Comparison of ENCODE assay signal across 26 cellular contexts in genomic region chr2:18842836-18843235, GRCh38.
"Had no signal": no experiment of that assay in that cellular context is flagged by ENCODE, and none has a peak within 500 bp of the region (broad histone marks: within the 10 kb centered on the region; RNA-seq: fewer than 3 reads in every experiment).

No MANE protein-coding gene starts in this region.

- H3K9me3 ChIP-seq: neutrophil, pancreas, prostate gland, right atrium auricular region, spleen, stomach, thoracic aorta, thyroid gland, tibial nerve, upper lobe of left lung, vagina had no signal

- H3K36me3 ChIP-seq: neutrophil, pancreas, prostate gland, right atrium auricular region, spleen, stomach, thoracic aorta, thyroid gland, tibial nerve, upper lobe of left lung, vagina had no signal

- H3K4me3 ChIP-seq: pancreas, prostate gland, right atrium auricular region, skin epidermis, smooth muscle cell, spleen, stomach, thoracic aorta, thyroid gland, tibial nerve, upper lobe of left lung, vagina had no signal

- H3K27me3 ChIP-seq: neutrophil, pancreas, right atrium auricular region, spleen, stomach, thyroid gland, tibial nerve, upper lobe of left lung, vagina had no signal

- H3K4me1 ChIP-seq: pancreas, prostate gland, spleen, thyroid gland, upper lobe of left lung, vagina had no signal

- DNase-seq: naive thymus-derived CD4-positive, alpha-beta T cell; natural killer cell; nephron progenitor cell; nucleus accumbens; pancreas; retina; spleen; stimulated activated CD4-positive, alpha-beta T cell treated with anti-CD3 and anti-CD28 coated beads, Interleukin-12 subunit alpha, Interleukin-12 subunit beta, amount 100 ng/mL, for 4 hours; stimulated activated CD4-positive, alpha-beta T cell treated with anti-CD3 and anti-CD28 coated beads, Interleukin-1b, Interleukin-23, amount 100 ng/mL, for 48 hours; stimulated activated CD4-positive, alpha-beta T cell treated with anti-CD3 and anti-CD28 coated beads, Interleukin-4, amount 100 ng/mL, for 24 hours; stimulated activated naive B cell treated with anti-CD40 and anti-IgM and Interleukin-4, amounts not matched to agents 10 μg/mL and 1 μg/mL and 100 μg/mL, for 72 hours; stimulated activated naive CD4-positive, alpha-beta T cell treated with Interleukin-2 at 50 U/mL for 16 hours; stomach; thyroid gland; trophoblast cell; upper lobe of left lung had no signal

- H3K4me2 ChIP-seq: smooth muscle cell had no signal

- H3K27ac ChIP-seq: neutrophil, pancreas, prostate gland, right atrium auricular region, skin epidermis, spleen, stomach, thoracic aorta, thyroid gland, tibial nerve, upper lobe of left lung, vagina had no signal

- ATAC-seq: naive thymus-derived CD4-positive, alpha-beta T cell; natural killer cell; pancreas; sciatic nerve; stimulated activated effector memory CD8-positive, alpha-beta T cell treated with anti-CD3 and anti-CD28 coated beads, Interleukin-12 subunit alpha, Interleukin-12 subunit beta, amount 100 ng/mL, for 72 hours; stimulated activated naive B cell treated with anti-CD40 and anti-IgM and Interleukin-4, amounts not matched to agents 10 μg/mL and 1 μg/mL and 100 μg/mL, for 72 hours had no signal
